13 cellular contexts compared by ENCODE assay signal in genomic region chr11:12485328-12485727, GRCh38.
A peak's percentile ranks its signal among the peaks of the same experiment; 100 is the strongest.
DNase-seq lines count a peak whose midpoint lies in the region; ATAC-seq, FAIRE-seq and TF ChIP-seq lines count a peak whose summit lies in the region.
"Had no signal": no experiment of that assay in that cellular context is flagged by ENCODE, and none has a peak within 500 bp of the region (broad histone marks: within the 10 kb centered on the region; RNA-seq: fewer than 3 reads in every experiment).

No MANE protein-coding gene starts in this region.

- H3K27me3 ChIP-seq in breast epithelium (no peaks in the 10 kb centered on the region), HepG2 (ENCODE audit: control insufficient read depth in 1 of 2, insufficient read depth in 2 of 2, low read length in 2 of 2) (no peaks in the 10 kb centered on the region)
- H3K27me3 ChIP-seq: BLaER1 had no signal

- TF ChIP-seq POLR2A in A549 (IDR thresholded peaks at IDR 0.05; ENCODE audit: low read length) (no peak), breast epithelium (IDR thresholded peaks at IDR 0.05) (no peak), HepG2 (IDR thresholded peaks at IDR 0.05; ENCODE audit: insufficient read depth in 1 of 2, low read depth in 2 of 2, low read length in 2 of 2) (no peak)

- FAIRE-seq in A549 (lab: Jason Lieb, UNC) = no peak
- FAIRE-seq in HepG2 (lab: Jason Lieb, UNC) = no peak

- TF ChIP-seq CTCF in A549 (IDR thresholded peaks at IDR 0.05) = peak; percentile 28; the same call in 2 of the 3 replicates
- peak; percentile 80 for TF ChIP-seq CTCF in HFFc6 (IDR thresholded peaks at IDR 0.05)
- TF ChIP-seq CTCF in breast epithelium (IDR thresholded peaks at IDR 0.05) = peak in 2 of 3 donors; percentile 25 to 56
- no peak for TF ChIP-seq CTCF in HepG2 (CRISPR knock-in tag; IDR thresholded peaks at IDR 0.05)

- H3K27ac ChIP-seq in A549 (no peak overlapping the region), breast epithelium (no peak overlapping the region), HepG2 (ENCODE audit: extremely low read length, insufficient read depth, low read length) (no peak overlapping the region)
- H3K27ac ChIP-seq: BLaER1 had no signal

- no peaks in the 10 kb centered on the region for H4K20me1 ChIP-seq in HepG2 (ENCODE audit: insufficient read depth, low read length)
- H4K20me1 ChIP-seq: BLaER1 had no signal

- H3K79me2 ChIP-seq in HepG2 (ENCODE audit: insufficient read depth, low read length) = no peaks in the 10 kb centered on the region

- no peak for DNase-seq in A549 (ENCODE audit: low read depth in 1 of 2, low spot score in 1 of 2)
- DNase-seq in HFFc6 = peak; percentile 6
- no peak for DNase-seq in breast epithelium (ENCODE audit: low spot score in 2 of 2)
- no peak for DNase-seq in HepG2 (ENCODE audit: low spot score)
- DNase-seq in activated naive CD8-positive, alpha-beta T cell treated with anti-CD3 and anti-CD28 coated beads, Interleukin-2, amount 50 U/mL, for 24 hours = no peak
- DNase-seq in activated T-cell treated with anti-CD3 and anti-CD28 coated beads, Interleukin-2, amount 50 U/mL, for 48 hours = no peak
- DNase-seq in stimulated activated naive CD8-positive, alpha-beta T cell treated with anti-CD3 and anti-CD28 coated beads, Interleukin-15, amount 100 ng/mL, for 72 hours = no peak
- DNase-seq: activated CD4-positive, alpha-beta T cell treated with anti-CD3 and anti-CD28 coated beads, Interleukin-2, amount 50 U/mL, for 1 hour; activated naive CD4-positive, alpha-beta T cell treated with anti-CD3 and anti-CD28 coated beads, Interleukin-2, amount 50 U/mL, for 16 hours; NCI-H1694; stimulated activated naive CD4-positive, alpha-beta T cell treated with Interleukin-2 at 50 U/mL for 16 hours had no signal

- H3K9me3 Mint-ChIP-seq in HFFc6 = peaks cover 16% of the 10 kb centered on the region
- peaks cover 16% of the 10 kb centered on the region for H3K9me3 Mint-ChIP-seq in activated naive CD8-positive, alpha-beta T cell treated with anti-CD3 and anti-CD28 coated beads, Interleukin-2, amount 50 U/mL, for 24 hours
- H3K9me3 Mint-ChIP-seq in stimulated activated naive CD8-positive, alpha-beta T cell treated with anti-CD3 and anti-CD28 coated beads, Interleukin-15, amount 100 ng/mL, for 72 hours = peaks cover 15 to 16% of the 10 kb centered on the region in 2 donors

- H3K27me3 Mint-ChIP-seq in HFFc6 (ENCODE audit: insufficient read depth) = peaks cover 5% of the 10 kb centered on the region; the same call in 1 of the 2 replicates
- peaks cover 7% of the 10 kb centered on the region for H3K27me3 Mint-ChIP-seq in activated naive CD8-positive, alpha-beta T cell treated with anti-CD3 and anti-CD28 coated beads, Interleukin-2, amount 50 U/mL, for 24 hours
- H3K27me3 Mint-ChIP-seq in stimulated activated naive CD8-positive, alpha-beta T cell treated with anti-CD3 and anti-CD28 coated beads, Interleukin-15, amount 100 ng/mL, for 72 hours = no peaks in the 10 kb centered on the region

- POLR2A ChIA-PET in A549 (lab: Yijun Ruan, JAX) (no interaction called here), HepG2 (lab: Yijun Ruan, JAX) (no interaction called here)

- H3K4me3 ChIP-seq in A549 (no peak overlapping the region), breast epithelium (no peak overlapping the region), HepG2 (replicated peaks in 1 of 3; ENCODE audit: insufficient read depth in 1 of 3, low read depth in 2 of 3, low read length in 3 of 3) (no peak overlapping the region)
- H3K4me3 ChIP-seq: BLaER1 had no signal

- no peaks in the 10 kb centered on the region for H3K4me1 ChIP-seq in A549
- peaks cover 0 to 8% of the 10 kb centered on the region in 2 donors for H3K4me1 ChIP-seq in breast epithelium
- no peaks in the 10 kb centered on the region for H3K4me1 ChIP-seq in HepG2 (ENCODE audit: insufficient read depth, low read length)
- H3K4me1 ChIP-seq: BLaER1 had no signal

- in situ Hi-C loops in HepG2 (cut with HindIII; ENCODE audit: extremely low pct_ligation_motif_present, low pct_unique_long_range_greater_than_20kb) = loop anchor here (25.0 kb wide), 2 partner anchors 102 to 148 kb away; no protein-coding TSS in a partner anchor

- H3K36me3 Mint-ChIP-seq in HFFc6 (ENCODE audit: low read depth) = peaks cover 62% of the 10 kb centered on the region
- peaks cover 2% of the 10 kb centered on the region for H3K36me3 Mint-ChIP-seq in activated naive CD8-positive, alpha-beta T cell treated with anti-CD3 and anti-CD28 coated beads, Interleukin-2, amount 50 U/mL, for 24 hours (ENCODE audit: low read depth)

- H3K4me3 Mint-ChIP-seq in HFFc6 = no peak overlapping the region
- no peak overlapping the region for H3K4me3 Mint-ChIP-seq in activated naive CD8-positive, alpha-beta T cell treated with anti-CD3 and anti-CD28 coated beads, Interleukin-2, amount 50 U/mL, for 24 hours
- no peak overlapping the region for H3K4me3 Mint-ChIP-seq in stimulated activated naive CD8-positive, alpha-beta T cell treated with anti-CD3 and anti-CD28 coated beads, Interleukin-15, amount 100 ng/mL, for 72 hours

- peak in 1 of 2 experiments; percentile 35; a peak in 1 of 6 replicates for ATAC-seq in A549
- no peak for ATAC-seq in HepG2
- ATAC-seq in HG03039 (IDR thresholded peaks at IDR 0.05; ENCODE audit: unreplicated experiment) = no peak
- no peak for ATAC-seq in activated naive CD8-positive, alpha-beta T cell treated with anti-CD3 and anti-CD28 coated beads, Interleukin-2, amount 50 U/mL, for 24 hours
- ATAC-seq in stimulated activated naive CD8-positive, alpha-beta T cell treated with anti-CD3 and anti-CD28 coated beads, Interleukin-15, amount 100 ng/mL, for 72 hours = no peak

- TF ChIP-seq RAD21 in A549 (conservative IDR thresholded peaks at IDR 0.05 in 1 of 2, IDR thresholded peaks at IDR 0.05 in 1 of 2) = peak; percentile 15 to 44; a peak in 2 of 5 replicates
- no peak for TF ChIP-seq RAD21 in HepG2 (CRISPR knock-in tag; IDR thresholded peaks at IDR 0.05)

- no TSS peak for BruUV-seq in HepG2 (replicated peaks; lab: Mats Ljungman, UMichigan)

- H2AFZ ChIP-seq in HepG2 (ENCODE audit: low read length) = no peak overlapping the region

- WGBS in A549 (ENCODE audit: missing lambda C conversion rate) = 64% methylated on average over 1 of the region's 1 CpG
- WGBS in HepG2 (ENCODE audit: low lambda C conversion rate) = 71% methylated on average over 1 of the region's 1 CpG

- peaks cover 18% of the 10 kb centered on the region for H3K4me1 Mint-ChIP-seq in HFFc6 (ENCODE audit: low read depth)
- no peaks in the 10 kb centered on the region for H3K4me1 Mint-ChIP-seq in activated naive CD8-positive, alpha-beta T cell treated with anti-CD3 and anti-CD28 coated beads, Interleukin-2, amount 50 U/mL, for 24 hours
- no peaks in the 10 kb centered on the region for H3K4me1 Mint-ChIP-seq in stimulated activated naive CD8-positive, alpha-beta T cell treated with anti-CD3 and anti-CD28 coated beads, Interleukin-15, amount 100 ng/mL, for 72 hours

- H3K36me3 ChIP-seq in breast epithelium (no peaks in the 10 kb centered on the region), HepG2 (replicated peaks in 1 of 2; ENCODE audit: control insufficient read depth in 1 of 2, insufficient read depth in 2 of 2, low read length in 2 of 2) (0 out of 5 replicates have a peak, but pooled peaks cover 0 to under 1% of the 10 kb centered on the region in 2 experiments)
- H3K36me3 ChIP-seq: BLaER1 had no signal

- H3K4me2 ChIP-seq in A549 (no peak overlapping the region), HepG2 (ENCODE audit: low read depth, low read length) (no peak overlapping the region)
- H3K4me2 ChIP-seq: BLaER1 had no signal

- TF ChIP-seq EP300 in A549 (IDR thresholded peaks at IDR 0.05) (no peak), HepG2 (IDR thresholded peaks at IDR 0.05; ENCODE audit: low read depth in 2 of 2, low read length in 2 of 2) (no peak), HepG2 (CRISPR knock-in tag; IDR thresholded peaks at IDR 0.05; ENCODE audit: borderline replicate concordance) (no peak)

- no peak overlapping the region for H3K9ac ChIP-seq in HepG2 (ENCODE audit: insufficient read depth, low read depth, low read length)
- H3K9ac ChIP-seq: BLaER1 had no signal

- no peak overlapping the region for H3K27ac Mint-ChIP-seq in HFFc6
- H3K27ac Mint-ChIP-seq in activated naive CD8-positive, alpha-beta T cell treated with anti-CD3 and anti-CD28 coated beads, Interleukin-2, amount 50 U/mL, for 24 hours = no peak overlapping the region
- no peak overlapping the region for H3K27ac Mint-ChIP-seq in stimulated activated naive CD8-positive, alpha-beta T cell treated with anti-CD3 and anti-CD28 coated beads, Interleukin-15, amount 100 ng/mL, for 72 hours

- H3K9me3 ChIP-seq in A549 (peaks cover 13% of the 10 kb centered on the region; the same call in 2 of the 3 replicates), breast epithelium (peaks cover 0 to 5% of the 10 kb centered on the region in 2 donors), HepG2 (ENCODE audit: low read length) (peaks cover 4% of the 10 kb centered on the region; the same call in 1 of the 2 replicates)

- intact Hi-C loops in breast epithelium (cut with DNase I; ENCODE audit: low total_unique reads) (no loop called here), HepG2 (cut with micrococcal nuclease; ENCODE audit: unreplicated experiment) (loop anchor here (5.0 kb wide), 1 partner anchor 73 kb away; no protein-coding TSS in a partner anchor)

- CTCF ChIA-PET in A549 (lab: Yijun Ruan, JAX) (interaction anchor here (0.6 to 2.2 kb wide), 5 partner anchors 73 to 1336 kb away, joined by 3 to 7 read pairs (median 4); no protein-coding TSS in a partner anchor), HepG2 (lab: Yijun Ruan, JAX; ENCODE audit: low intra/inter-chr PET ratio, low total read pairs) (no interaction called here)

TF ChIP-seq in A549, 52 proteins besides CTCF, POLR2A, EP300 and RAD21:
- no peak for TF ChIP-seq RNF2 (IDR thresholded peaks at IDR 0.05; ENCODE audit: borderline replicate concordance, low read depth)

TF ChIP-seq in HepG2, 621 proteins besides CTCF, POLR2A, EP300 and RAD21:
- TF ChIP-seq MXI1 (IDR thresholded peaks at IDR 0.05; ENCODE audit: borderline replicate concordance, low read depth, low read length) (no peak), STAG1 (CRISPR knock-in tag; IDR thresholded peaks at IDR 0.05) (peak; percentile 23; the same call in 1 of the 2 replicates)

Comparison
In these comparisons a context has a peak if more than half of its experiments do, and no peak if none do; other contexts are left out.
1. Of the 38 proteins assayed by ChIP-seq in both HepG2 and A549: peak only in HepG2: none; only in A549: CTCF and RAD21; in both: none; in neither: 36.